In the genomic region with DNA sequence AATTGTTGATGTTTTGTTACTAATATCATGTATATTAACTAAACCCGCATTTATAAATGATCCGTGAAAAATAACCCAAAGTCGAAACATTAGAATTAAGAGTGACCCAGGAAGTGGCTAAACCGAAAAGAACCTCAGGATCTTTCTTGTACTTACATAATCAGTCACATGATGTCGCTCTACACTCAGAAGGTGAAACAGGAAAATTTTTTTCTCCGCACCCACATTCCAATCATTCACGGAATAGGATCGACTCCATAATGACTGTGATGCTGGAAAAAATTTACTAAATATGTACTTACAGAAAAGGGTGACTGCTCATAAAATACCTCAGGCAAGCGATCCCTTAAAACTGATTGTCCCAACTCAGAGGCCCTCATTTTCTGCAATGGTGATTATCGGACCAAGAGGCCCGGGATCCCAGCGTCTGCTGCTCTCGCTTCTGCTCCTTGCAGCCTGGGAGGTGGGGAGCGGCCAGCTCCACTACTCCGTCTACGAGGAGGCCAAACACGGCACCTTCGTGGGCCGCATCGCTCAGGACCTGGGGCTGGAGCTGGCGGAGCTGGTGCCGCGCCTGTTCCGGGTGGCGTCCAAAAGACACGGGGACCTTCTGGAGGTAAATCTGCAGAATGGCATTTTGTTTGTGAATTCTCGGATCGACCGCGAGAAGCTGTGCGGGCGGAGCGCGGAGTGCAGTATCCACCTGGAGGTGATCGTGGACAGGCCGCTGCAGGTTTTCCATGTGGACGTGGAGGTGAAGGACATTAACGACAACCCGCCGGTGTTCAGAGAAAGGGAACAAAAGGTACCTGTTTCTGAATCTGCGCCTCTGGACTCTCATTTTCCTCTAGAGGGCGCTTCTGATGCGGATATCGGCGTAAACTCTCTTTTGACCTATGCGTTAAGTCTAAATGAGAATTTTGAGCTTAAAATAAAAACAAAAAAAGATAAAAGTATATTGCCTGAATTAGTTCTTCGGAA, we compare ENCODE assay signal across 13 cellular contexts. TPM values are rescaled to one million over a fixed set of nuclear protein-coding genes. Genes with fewer than 3 reads are reported as not detected.
A peak's percentile ranks its signal among the peaks of the same experiment; 100 is the strongest.
DNase-seq lines count a peak whose midpoint lies in the region; ATAC-seq and TF ChIP-seq lines count a peak whose summit lies in the region.
"Had no signal": no experiment of that assay in that cellular context is flagged by ENCODE, and none has a peak within 500 bp of the region (broad histone marks: within the 10 kb centered on the region; RNA-seq: fewer than 3 reads in every experiment).

A gene with protein sequence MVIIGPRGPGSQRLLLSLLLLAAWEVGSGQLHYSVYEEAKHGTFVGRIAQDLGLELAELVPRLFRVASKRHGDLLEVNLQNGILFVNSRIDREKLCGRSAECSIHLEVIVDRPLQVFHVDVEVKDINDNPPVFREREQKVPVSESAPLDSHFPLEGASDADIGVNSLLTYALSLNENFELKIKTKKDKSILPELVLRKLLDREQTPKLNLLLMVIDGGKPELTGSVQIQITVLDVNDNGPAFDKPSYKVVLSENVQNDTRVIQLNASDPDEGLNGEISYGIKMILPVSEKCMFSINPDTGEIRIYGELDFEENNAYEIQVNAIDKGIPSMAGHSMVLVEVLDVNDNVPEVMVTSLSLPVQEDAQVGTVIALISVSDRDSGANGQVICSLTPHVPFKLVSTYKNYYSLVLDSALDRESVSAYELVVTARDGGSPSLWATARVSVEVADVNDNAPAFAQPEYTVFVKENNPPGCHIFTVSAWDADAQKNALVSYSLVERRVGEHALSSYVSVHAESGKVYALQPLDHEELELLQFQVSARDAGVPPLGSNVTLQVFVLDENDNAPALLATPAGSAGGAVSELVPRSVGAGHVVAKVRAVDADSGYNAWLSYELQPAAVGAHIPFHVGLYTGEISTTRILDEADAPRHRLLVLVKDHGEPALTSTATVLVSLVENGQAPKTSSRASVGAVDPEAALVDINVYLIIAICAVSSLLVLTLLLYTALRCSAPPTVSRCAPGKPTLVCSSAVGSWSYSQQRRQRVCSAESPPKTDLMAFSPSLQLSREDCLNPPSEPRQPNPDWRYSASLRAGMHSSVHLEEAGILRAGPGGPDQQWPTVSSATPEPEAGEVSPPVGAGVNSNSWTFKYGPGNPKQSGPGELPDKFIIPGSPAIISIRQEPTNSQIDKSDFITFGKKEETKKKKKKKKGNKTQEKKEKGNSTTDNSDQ (plus strand): TSS at position 224 of the 981 bp plus-strand sequence. CDS start 165 bp downstream, at position 389.

- DNase-seq in NCI-H82 (lab: John Stamatoyannopoulos, UW) (peak; percentile 0), NCI-H82 treated with DMSO at 0.1 percent for 48 hours (lab: John Stamatoyannopoulos, UW; ENCODE audit: unreplicated experiment) (no peak), WERI-Rb-1 (peak; percentile 47), islet precursor cell (peak; percentile 63), thoracic aorta (ENCODE audit: low spot score) (no peak), erythroblast (lab: John Stamatoyannopoulos, UW) (no peak)
- DNase-seq: ACHN; activated T-cell treated with anti-CD3 and anti-CD28 coated beads, Interleukin-2, amount 50 U/mL, for 4 hours; stimulated activated naive B cell treated with anti-CD40 and anti-IgM and Interleukin-4, amounts not matched to agents 10 μg/mL and 1 μg/mL and 100 μg/mL, for 72 hours had no signal

- no peaks in the 10 kb centered on the region for H3K27me3 ChIP-seq in WERI-Rb-1 (ENCODE audit: insufficient read depth, low read depth, severe bottlenecking)
- no peaks in the 10 kb centered on the region for H3K27me3 ChIP-seq in thoracic aorta (replicated peaks; ENCODE audit: insufficient read depth)

- TF ChIP-seq CTCF in WERI-Rb-1 (IDR thresholded peaks at IDR 0.05; ENCODE audit: low read depth, low read length) (peak; percentile 52; the same call in 1 of the 2 replicates), thoracic aorta (IDR thresholded peaks at IDR 0.05) (no peak)

- H3K36me3 ChIP-seq in WERI-Rb-1 (peaks cover 16% of the 10 kb centered on the region), thoracic aorta (no peaks in the 10 kb centered on the region)

- H3K9me3 ChIP-seq in WERI-Rb-1 (ENCODE audit: severe bottlenecking) = no peaks in the 10 kb centered on the region
- peaks cover 16% of the 10 kb centered on the region for H3K9me3 ChIP-seq in thoracic aorta

- H3K27ac ChIP-seq in WERI-Rb-1 (peak within 1 kb of the TSS; percentile 57), thoracic aorta (no peak within 1 kb of the TSS)

- no peak for ATAC-seq in thoracic aorta (ENCODE audit: insufficient number of reproducible peaks, low FRiP score, low read depth)
- ATAC-seq in HG02840 (IDR thresholded peaks at IDR 0.05; ENCODE audit: low FRiP score, unreplicated experiment) = no peak
- ATAC-seq in GM19455 (IDR thresholded peaks at IDR 0.05; ENCODE audit: unreplicated experiment) = no peak
- ATAC-seq: activated T-cell treated with anti-CD3 and anti-CD28 coated beads, Interleukin-2, amount 50 U/mL, for 4 hours; stimulated activated naive B cell treated with anti-CD40 and anti-IgM and Interleukin-4, amounts not matched to agents 10 μg/mL and 1 μg/mL and 100 μg/mL, for 72 hours had no signal

- peak within 1 kb of the TSS; percentile 60 for H3K4me3 ChIP-seq in WERI-Rb-1 (ENCODE audit: low read depth, low read length)
- peak within 1 kb of the TSS; percentile 14 for H3K4me3 ChIP-seq in thoracic aorta

- no peaks in the 10 kb centered on the region for H3K4me1 ChIP-seq in thoracic aorta (ENCODE audit: control insufficient read depth in 1 of 2, low read depth in 2 of 2)

- TF ChIP-seq POLR2A in erythroblast (IDR thresholded peaks at IDR 0.05; ENCODE audit: low read length) = no peak

RNA-seq across cellular contexts. Expression of the gene that starts here (rescaled TPM):
- under 1 TPM; 0.21 to 0.68 TPM for total RNA-seq in thoracic aorta
- total RNA-seq: activated T-cell treated with anti-CD3 and anti-CD28 coated beads, Interleukin-2, amount 50 U/mL, for 4 hours; glomerular endothelial cell; LHCN-M2 had no signal

Comparison
In these comparisons a context has a peak if more than half of its experiments do, and no peak if none do; other contexts are left out.
1. DNase-seq: peak in NCI-H82 (single experiment), WERI-Rb-1 (single experiment) and islet precursor cell (single experiment); none in NCI-H82 treated with DMSO at 0.1 percent for 48 hours (single experiment), thoracic aorta (single experiment) and erythroblast (0 of 2).